Comparison of ENCODE assay signal across 28 cellular contexts in the genomic region with DNA sequence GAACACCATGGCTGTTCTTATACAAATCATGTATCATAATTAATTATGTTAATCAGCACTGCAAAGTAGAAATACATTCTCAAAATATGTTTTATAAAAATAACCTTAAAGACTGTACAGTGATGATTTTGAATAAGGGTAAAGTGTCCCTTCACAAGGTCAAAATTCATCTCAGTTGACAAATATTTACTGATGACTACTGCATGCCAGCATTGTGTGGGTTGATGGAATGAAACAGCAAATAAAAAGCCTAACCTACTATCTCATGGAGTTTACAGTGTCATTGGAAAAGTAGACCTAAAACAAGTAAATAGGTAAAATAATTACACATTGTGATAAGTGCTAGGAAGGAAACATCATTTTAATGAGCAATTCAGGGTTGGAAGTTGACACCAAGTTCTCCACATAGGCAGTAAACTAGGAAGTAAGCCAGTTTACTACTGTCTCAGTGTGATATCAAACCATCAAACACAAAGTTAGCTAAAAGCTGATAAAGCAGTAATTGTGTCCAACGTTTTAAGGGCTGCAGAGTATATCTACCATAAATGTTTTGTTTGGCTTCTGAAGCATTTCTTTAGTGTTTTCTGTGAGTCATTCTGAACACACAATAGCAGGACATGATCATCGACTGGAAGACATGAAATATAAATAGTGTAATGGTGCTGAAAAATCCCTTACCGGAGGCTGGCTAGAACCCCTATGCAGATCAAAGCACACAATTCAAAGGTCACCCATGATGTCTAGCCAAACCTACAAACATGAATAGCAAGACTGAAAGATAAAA.
DNase-seq lines count a peak whose midpoint lies in the region; ATAC-seq, FAIRE-seq and TF ChIP-seq lines count a peak whose summit lies in the region.
"Had no signal": no experiment of that assay in that cellular context is flagged by ENCODE, and none has a peak within 500 bp of the region (broad histone marks: within the 10 kb centered on the region; RNA-seq: fewer than 3 reads in every experiment).

No MANE protein-coding gene starts in this region.

- H3K36me3 Mint-ChIP-seq in activated CD4-positive, alpha-beta T cell treated with anti-CD3 and anti-CD28 coated beads, Interleukin-2, amount 10 ng/mL, durations not matched to agents 7 days and 5 days (ENCODE audit: low read depth): no peaks in the 10 kb centered on the region
- H3K36me3 Mint-ChIP-seq: CD8-positive, alpha-beta T cell had no signal

- H3K9ac ChIP-seq in HepG2 (ENCODE audit: insufficient read depth, low read depth, low read length): peak overlapping the region; percentile 47

- H4K20me1 ChIP-seq in HepG2 (ENCODE audit: insufficient read depth, low read length) (no peaks in the 10 kb centered on the region), OCI-LY7 (ENCODE audit: insufficient read depth, low read length) (no peaks in the 10 kb centered on the region)

- H3K27ac Mint-ChIP-seq in activated CD4-positive, alpha-beta T cell treated with anti-CD3 and anti-CD28 coated beads, Interleukin-2, amount 10 ng/mL, durations not matched to agents 7 days and 5 days: no peak overlapping the region
- H3K27ac Mint-ChIP-seq: B cell; CD8-positive, alpha-beta T cell had no signal

- H3K79me2 ChIP-seq in HepG2 (ENCODE audit: insufficient read depth, low read length) (no peaks in the 10 kb centered on the region), OCI-LY7 (ENCODE audit: insufficient read depth, low read depth, low read length) (no peaks in the 10 kb centered on the region)

- TF ChIP-seq POLR2A in HepG2 (IDR thresholded peaks at IDR 0.05; ENCODE audit: insufficient read depth in 1 of 2, low read depth in 2 of 2, low read length in 2 of 2) (no peak), tibial nerve (IDR thresholded peaks at IDR 0.05) (no peak)

- in situ Hi-C loops in brain microvascular endothelial cell (cut with HindIII; ENCODE audit: low pct_ligation_motif_present, low sequenced_read_pairs): no loop called here
- in situ Hi-C loops in HepG2 (cut with HindIII; ENCODE audit: extremely low pct_ligation_motif_present, low pct_unique_long_range_greater_than_20kb): no loop called here

- no peaks in the 10 kb centered on the region for H3K9me3 Mint-ChIP-seq in activated CD4-positive, alpha-beta T cell treated with anti-CD3 and anti-CD28 coated beads, Interleukin-2, amount 10 ng/mL, durations not matched to agents 7 days and 5 days

- no peaks in the 10 kb centered on the region for H3K4me1 Mint-ChIP-seq in activated CD4-positive, alpha-beta T cell treated with anti-CD3 and anti-CD28 coated beads, Interleukin-2, amount 10 ng/mL, durations not matched to agents 7 days and 5 days
- H3K4me1 Mint-ChIP-seq: B cell had no signal

- no peaks in the 10 kb centered on the region for H3K9me3 ChIP-seq in HepG2 (ENCODE audit: low read length)
- no peaks in the 10 kb centered on the region for H3K9me3 ChIP-seq in OCI-LY7 (ENCODE audit: low read length)
- H3K9me3 ChIP-seq in tibial nerve: no peaks in the 10 kb centered on the region
- H3K9me3 ChIP-seq: Caco-2, SJSA1 had no signal

- TF ChIP-seq CTCF in brain microvascular endothelial cell (IDR thresholded peaks at IDR 0.05; ENCODE audit: low read depth, low read length, missing control alignments) (no peak), HepG2 (CRISPR knock-in tag; IDR thresholded peaks at IDR 0.05) (no peak), OCI-LY7 (conservative IDR thresholded peaks at IDR 0.05; ENCODE audit: low read length) (no peak), tibial nerve (IDR thresholded peaks at IDR 0.05) (no peak)

- WGBS in HepG2 (ENCODE audit: low lambda C conversion rate): 4% methylated on average over 2 of the region's 3 CpGs
- WGBS in tibial nerve, 2 donors: 19 to 20% methylated on average over 3 of the region's 3 CpGs

- CTCF ChIA-PET in HepG2 (lab: Yijun Ruan, JAX; ENCODE audit: low intra/inter-chr PET ratio, low total read pairs): no interaction called here
- CTCF ChIA-PET in OCI-LY7 (lab: Charles Lee; ENCODE audit: unreplicated experiment): no interaction called here
- CTCF ChIA-PET in activated CD4-positive, alpha-beta T cell treated with anti-CD3 and anti-CD28 coated beads, Interleukin-2, amount 10 ng/mL, durations not matched to agents 7 days and 5 days (lab: Charles Lee): no interaction called here

- no peaks in the 10 kb centered on the region for H3K9me2 ChIP-seq in OCI-LY7 (ENCODE audit: insufficient read depth, low read length)

- H3K4me3 ChIP-seq in brain microvascular endothelial cell (ENCODE audit: low read depth, low read length): no peak overlapping the region
- H3K4me3 ChIP-seq in HepG2 (replicated peaks in 1 of 3; ENCODE audit: insufficient read depth in 1 of 3, low read depth in 2 of 3, low read length in 3 of 3): peak overlapping the region in 1 of 3 experiments; percentile 25; a peak in 2 of 6 replicates
- H3K4me3 ChIP-seq in OCI-LY7 (ENCODE audit: low read depth, low read length, poor library complexity, severe bottlenecking): no peak overlapping the region
- H3K4me3 ChIP-seq in tibial nerve: no peak overlapping the region
- H3K4me3 ChIP-seq: SJSA1 had no signal

- FAIRE-seq in HepG2 (lab: Jason Lieb, UNC): peak; percentile 63
- FAIRE-seq: GM12891 had no signal

- intact Hi-C loops in HepG2 (cut with micrococcal nuclease; ENCODE audit: unreplicated experiment) (no loop called here), OCI-LY7 (cut with micrococcal nuclease; ENCODE audit: unreplicated experiment) (no loop called here)

- ATAC-seq in HepG2: peak; percentile 98
- ATAC-seq: CD8-positive, alpha-beta T cell; HCT116 had no signal

- H3K4me1 ChIP-seq in HepG2 (ENCODE audit: insufficient read depth, low read length) (peaks cover 35% of the 10 kb centered on the region), OCI-LY7 (ENCODE audit: insufficient read depth, low read length, poor library complexity, severe bottlenecking) (no peaks in the 10 kb centered on the region), tibial nerve (no peaks in the 10 kb centered on the region)
- H3K4me1 ChIP-seq: Caco-2, SJSA1 had no signal

- H3K4me2 ChIP-seq in HepG2 (ENCODE audit: low read depth, low read length) (peak overlapping the region; percentile 56), OCI-LY7 (ENCODE audit: low read length) (no peak overlapping the region)

- H3K27ac ChIP-seq in brain microvascular endothelial cell (no peak overlapping the region), HepG2 (ENCODE audit: extremely low read length, insufficient read depth, low read length) (peak overlapping the region; percentile 88), OCI-LY7 (ENCODE audit: low read depth, low read length, poor library complexity, severe bottlenecking) (no peak overlapping the region), tibial nerve (no peak overlapping the region)
- H3K27ac ChIP-seq: C4-2B, HL-60, SJSA1 had no signal

- no peak overlapping the region for H2AFZ ChIP-seq in HepG2 (ENCODE audit: low read length)
- H2AFZ ChIP-seq in OCI-LY7 (ENCODE audit: low read length): no peak overlapping the region

- TF ChIP-seq RAD21 in HepG2 (CRISPR knock-in tag; IDR thresholded peaks at IDR 0.05): no peak

- H3K27me3 Mint-ChIP-seq in activated CD4-positive, alpha-beta T cell treated with anti-CD3 and anti-CD28 coated beads, Interleukin-2, amount 10 ng/mL, durations not matched to agents 7 days and 5 days: no peaks in the 10 kb centered on the region
- H3K27me3 Mint-ChIP-seq: B cell had no signal

- H3K36me3 ChIP-seq in brain microvascular endothelial cell (replicated peaks) (no peaks in the 10 kb centered on the region), HepG2 (replicated peaks in 1 of 2; ENCODE audit: control insufficient read depth in 1 of 2, insufficient read depth in 2 of 2, low read length in 2 of 2) (no peaks in the 10 kb centered on the region), OCI-LY7 (ENCODE audit: insufficient read depth, low read length) (no peaks in the 10 kb centered on the region), tibial nerve (no peaks in the 10 kb centered on the region)
- H3K36me3 ChIP-seq: SJSA1 had no signal

- TF ChIP-seq EP300 in HepG2 (IDR thresholded peaks at IDR 0.05; ENCODE audit: low read depth in 2 of 2, low read length in 2 of 2): peak in 1 of 2 experiments; percentile 88; a peak in 2 of 4 replicates
- peak; percentile 62; the same call in 1 of the 2 replicates for TF ChIP-seq EP300 in HepG2 (CRISPR knock-in tag; IDR thresholded peaks at IDR 0.05; ENCODE audit: borderline replicate concordance)
- TF ChIP-seq EP300 in tibial nerve (IDR thresholded peaks at IDR 0.05): no peak

- DNase-seq in DMS53 (lab: John Stamatoyannopoulos, UW) (peak; percentile 78), NCI-H69 (lab: John Stamatoyannopoulos, UW) (peak; percentile 34), brain microvascular endothelial cell (peak; percentile 0), HepG2 (ENCODE audit: low spot score) (peak; percentile 90), Kasumi-1 (lab: John Stamatoyannopoulos, UW) (no peak), OCI-LY7 (ENCODE audit: low spot score) (no peak), tibial nerve (ENCODE audit: low spot score in 2 of 2) (no peak)
- no peak for DNase-seq in activated CD4-positive, alpha-beta T cell treated with anti-CD3 and anti-CD28 coated beads, Interleukin-2, amount 10 ng/mL, durations not matched to agents 7 days and 5 days
- DNase-seq: CD8-positive, alpha-beta T cell; DMS79 treated with DMSO at 0.1 percent for 48 hours; GF-D8; MM.1S; NCI-H1048; NCI-H1417; NCI-H187 treated with DMSO at 0.1 percent for 48 hours; NCI-H2171 treated with DMSO at 0.1 percent for 48 hours; NCI-H345; NCI-H774; Right ventricle myocardium superior; RPMI8226; T-helper 1 cell had no signal

- BruUV-seq in HepG2 (replicated peaks; lab: Mats Ljungman, UMichigan) (TSS peak; percentile 84), OCI-LY7 (replicated peaks; lab: Mats Ljungman, UMichigan) (no TSS peak)

- POLR2A ChIA-PET in HepG2 (lab: Yijun Ruan, JAX) (no interaction called here), OCI-LY7 (lab: Charles Lee) (no interaction called here)
- POLR2A ChIA-PET in activated CD4-positive, alpha-beta T cell treated with anti-CD3 and anti-CD28 coated beads, Interleukin-2, amount 10 ng/mL, durations not matched to agents 7 days and 5 days (lab: Charles Lee): no interaction called here

- H3K27me3 ChIP-seq in brain microvascular endothelial cell (replicated peaks): no peaks in the 10 kb centered on the region
- H3K27me3 ChIP-seq in HepG2 (ENCODE audit: control insufficient read depth in 1 of 2, insufficient read depth in 2 of 2, low read length in 2 of 2): no peaks in the 10 kb centered on the region
- no peaks in the 10 kb centered on the region for H3K27me3 ChIP-seq in tibial nerve
- H3K27me3 ChIP-seq: SJSA1 had no signal

- no peak overlapping the region for H3K4me3 Mint-ChIP-seq in activated CD4-positive, alpha-beta T cell treated with anti-CD3 and anti-CD28 coated beads, Interleukin-2, amount 10 ng/mL, durations not matched to agents 7 days and 5 days
- H3K4me3 Mint-ChIP-seq: B cell; CD8-positive, alpha-beta T cell had no signal

Comparison
In these comparisons a context has a peak if more than half of its experiments do, and no peak if none do; other contexts are left out.
1. DNase-seq: peak in DMS53 (single experiment), NCI-H69 (single experiment), brain microvascular endothelial cell (single experiment) and HepG2 (single experiment); none in Kasumi-1 (0 of 2), OCI-LY7 (single experiment), tibial nerve (0 of 2) and activated CD4-positive, alpha-beta T cell treated with anti-CD3 and anti-CD28 coated beads, Interleukin-2, amount 10 ng/mL, durations not matched to agents 7 days and 5 days (single experiment).